ENCODE assay signal across 8 cellular contexts in genomic region chr1:2132222-2133038, GRCh38.
DNase-seq lines count a peak whose midpoint lies in the region; ATAC-seq, FAIRE-seq and TF ChIP-seq lines count a peak whose summit lies in the region.

No MANE protein-coding gene starts in this region.

- H3K27ac Mint-ChIP-seq in activated naive CD4-positive, alpha-beta T cell treated with anti-CD3 and anti-CD28 coated beads, Interleukin-2, amount 50 U/mL, for 72 hours, result peak overlapping the region; percentile 69 to 77

- intact Hi-C loops in heart left ventricle (cut with DNase I) (loop anchor here in 6 of 10 donors (1.0 to 5.0 kb wide), 6 partner anchors 40 to 260 kb away; partner anchors contain the start of genes MORN1 (in 1 of the 6) and RER1 (in 1 of the 6)), psoas muscle (cut with DNase I) (loop anchor here in 1 of 2 donors (2.0 kb wide), 1 partner anchor 42 kb away; no protein-coding TSS in a partner anchor)

- WGBS in heart left ventricle, 4 donors, result 24 to 29% (median 27%) methylated on average over 24 to 40 of the region's 40 CpGs
- WGBS in psoas muscle, 3 donors, result 14 to 23% (median 15%) methylated on average over 40 of the region's 40 CpGs

- H3K9me3 Mint-ChIP-seq in activated naive CD4-positive, alpha-beta T cell treated with anti-CD3 and anti-CD28 coated beads, Interleukin-2, amount 50 U/mL, for 72 hours, result no peaks in the 10 kb centered on the region

- ATAC-seq in activated naive CD4-positive, alpha-beta T cell treated with anti-CD3 and anti-CD28 coated beads, Interleukin-2, amount 50 U/mL, for 72 hours, result no peak
- ATAC-seq in heart left ventricle (peak in 2 of 4 donors; percentile 30 to 37), psoas muscle (peak in 2 of 4 donors; percentile 21 to 38), GM19397 (IDR thresholded peaks at IDR 0.05; ENCODE audit: unreplicated experiment) (no peak)

- H3K27me3 ChIP-seq in heart left ventricle (no peaks in the 10 kb centered on the region), psoas muscle (ENCODE audit: insufficient read depth in 3 of 3, low read length in 2 of 3) (peaks cover 0 to 64% (median 37%) of the 10 kb centered on the region in 3 donors)

- peak; percentile 43 for DNase-seq in DMS153 (lab: John Stamatoyannopoulos, UW)
- no peak for DNase-seq in Jurkat, Clone E6-1 (ENCODE audit: low read depth, low spot score)
- DNase-seq in activated naive CD4-positive, alpha-beta T cell treated with anti-CD3 and anti-CD28 coated beads, Interleukin-2, amount 50 U/mL, for 72 hours (ENCODE audit: low spot score in 2 of 2), result no peak
- DNase-seq in heart left ventricle, result peak; percentile 46 to 66 (median 63)
- DNase-seq in psoas muscle, result peak in 1 of 2 donors; percentile 43
- no peak for DNase-seq in NCI-H2029 (lab: John Stamatoyannopoulos, UW)
- no peak for DNase-seq in GM12891 (ENCODE audit: insufficient read length, low spot score)

- no peak for FAIRE-seq in GM12891 (lab: Jason Lieb, UNC)

- TF ChIP-seq POLR2A in heart left ventricle (IDR thresholded peaks at IDR 0.05) (no peak), GM12891 (IDR thresholded peaks at IDR 0.05; ENCODE audit: low read depth, low read length) (no peak)

- H3K9me3 ChIP-seq in heart left ventricle, result no peaks in the 10 kb centered on the region
- no peaks in the 10 kb centered on the region for H3K9me3 ChIP-seq in psoas muscle

- H3K4me1 ChIP-seq in heart left ventricle (peaks cover 2 to 45% (median 28%) of the 10 kb centered on the region in 12 donors), psoas muscle (peaks cover 6% of the 10 kb centered on the region)

- no peaks in the 10 kb centered on the region for H3K36me3 ChIP-seq in heart left ventricle
- no peaks in the 10 kb centered on the region for H3K36me3 ChIP-seq in psoas muscle (ENCODE audit: insufficient read depth in 1 of 2, low read depth in 1 of 2)

- no peaks in the 10 kb centered on the region for H3K36me3 Mint-ChIP-seq in activated naive CD4-positive, alpha-beta T cell treated with anti-CD3 and anti-CD28 coated beads, Interleukin-2, amount 50 U/mL, for 72 hours

- peak overlapping the region; percentile 63 to 97 (median 92) for H3K27ac ChIP-seq in heart left ventricle
- peak overlapping the region; percentile 42 for H3K27ac ChIP-seq in psoas muscle

- peak overlapping the region; percentile 49 for H3K4me3 ChIP-seq in Jurkat, Clone E6-1 (ENCODE audit: low read length)
- H3K4me3 ChIP-seq in heart left ventricle (peak overlapping the region in 11 of 12 donors; percentile 25 to 60 (median 54)), psoas muscle (peak overlapping the region; percentile 60)

- TF ChIP-seq CTCF in heart left ventricle (IDR thresholded peaks at IDR 0.05) (peak; percentile 20 to 73 (median 54)), psoas muscle (IDR thresholded peaks at IDR 0.05) (peak; percentile 19)

TF ChIP-seq in GM12891, 5 proteins besides CTCF, POLR2A, EP300 and RAD21:
- TF ChIP-seq PAX5 (IDR thresholded peaks at IDR 0.05; ENCODE audit: insufficient read depth, low read length, severe bottlenecking) (no peak), POLR2AphosphoS5 (IDR thresholded peaks at IDR 0.05; ENCODE audit: low read depth, low read length) (no peak), TAF1 (IDR thresholded peaks at IDR 0.05; ENCODE audit: low read depth, low read length) (no peak), POU2F2 (IDR thresholded peaks at IDR 0.05; ENCODE audit: low read depth, low read length) (no peak), SPI1 (IDR thresholded peaks at IDR 0.05; ENCODE audit: low read depth, low read length) (no peak)

Comparison
In these comparisons a context has a peak if more than half of its experiments do, and no peak if none do; other contexts are left out.
1. DNase-seq: peak in DMS153 (single experiment) and heart left ventricle (5 of 5); none in Jurkat, Clone E6-1 (single experiment), activated naive CD4-positive, alpha-beta T cell treated with anti-CD3 and anti-CD28 coated beads, Interleukin-2, amount 50 U/mL, for 72 hours (0 of 2), NCI-H2029 (single experiment) and GM12891 (single experiment).
2. Peak in every context shown above with its lines, with median percentiles within 50 percentile points of each other: H3K4me3 ChIP-seq.